ENCODE assay signal across 11 cellular contexts in the genomic region with DNA sequence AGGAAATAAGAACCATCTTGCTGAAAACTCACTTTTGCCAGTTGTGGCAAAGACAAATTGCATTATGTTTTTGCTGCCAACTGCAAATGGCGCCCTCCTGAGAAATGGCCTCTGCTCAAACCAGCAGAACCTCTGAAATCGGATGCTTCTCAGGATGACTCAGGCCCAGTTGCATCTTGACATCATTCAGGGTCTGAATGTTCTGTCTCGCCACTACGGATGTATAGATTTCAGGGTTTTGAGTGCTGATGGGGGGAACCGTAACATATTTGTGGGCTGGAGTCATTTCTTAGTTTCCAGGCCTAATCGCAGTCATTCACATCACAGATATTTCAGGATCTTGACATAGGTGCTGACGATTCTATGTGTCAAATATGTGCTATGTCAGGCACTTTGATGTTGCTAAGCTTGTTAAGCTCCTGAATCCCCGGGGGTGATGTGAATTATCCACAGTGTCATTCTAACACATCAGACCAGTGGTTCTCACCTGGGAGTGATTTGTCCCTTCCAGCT.
A peak's percentile ranks its signal among the peaks of the same experiment; 100 is the strongest.
DNase-seq lines count a peak whose midpoint lies in the region; ATAC-seq and TF ChIP-seq lines count a peak whose summit lies in the region.
"Had no signal": no experiment of that assay in that cellular context is flagged by ENCODE, and none has a peak within 500 bp of the region (broad histone marks: within the 10 kb centered on the region; RNA-seq: fewer than 3 reads in every experiment).

No MANE protein-coding gene starts in this region.

- H3K4me3 ChIP-seq in KMS-11 (IDR thresholded peaks at IDR 0.05; ENCODE audit: insufficient read depth, low read depth, low read length): no peak overlapping the region
- no peak overlapping the region for H3K4me3 ChIP-seq in right lobe of liver
- H3K4me3 ChIP-seq in effector memory CD4-positive, alpha-beta T cell (ENCODE audit: insufficient read depth, low read depth, low read length, poor library complexity, severe bottlenecking): no peak overlapping the region
- H3K4me3 ChIP-seq: transverse colon had no signal

- no peaks in the 10 kb centered on the region for H3K27me3 Mint-ChIP-seq in activated naive CD4-positive, alpha-beta T cell treated with anti-CD3 and anti-CD28 coated beads, Interleukin-2, amount 10 ng/mL, durations not matched to agents 7 days and 5 days

- H3K36me3 Mint-ChIP-seq in activated naive CD4-positive, alpha-beta T cell treated with anti-CD3 and anti-CD28 coated beads, Interleukin-2, amount 10 ng/mL, durations not matched to agents 7 days and 5 days: no peaks in the 10 kb centered on the region

- no peaks in the 10 kb centered on the region for H3K36me3 ChIP-seq in KMS-11 (ENCODE audit: insufficient read depth)
- no peaks in the 10 kb centered on the region for H3K36me3 ChIP-seq in right lobe of liver
- H3K36me3 ChIP-seq in effector memory CD4-positive, alpha-beta T cell (ENCODE audit: control insufficient read depth, insufficient read depth, low read length): no peaks in the 10 kb centered on the region
- H3K36me3 ChIP-seq: transverse colon had no signal

- no peak for TF ChIP-seq POLR2A in right lobe of liver (IDR thresholded peaks at IDR 0.05)

- peak overlapping the region; percentile 35; the same call in 1 of the 2 replicates for H3K4me2 ChIP-seq in KMS-11

- H3K9ac ChIP-seq in KMS-11: peak overlapping the region; percentile 33; the same call in 1 of the 2 replicates

- no peak overlapping the region for H3K27ac Mint-ChIP-seq in activated naive CD4-positive, alpha-beta T cell treated with anti-CD3 and anti-CD28 coated beads, Interleukin-2, amount 10 ng/mL, durations not matched to agents 7 days and 5 days

- peak overlapping the region; percentile 7; the same call in 1 of the 2 replicates for H2AFZ ChIP-seq in KMS-11 (ENCODE audit: low read depth)

- H3K9me3 ChIP-seq in right lobe of liver: no peaks in the 10 kb centered on the region
- H3K9me3 ChIP-seq in effector memory CD4-positive, alpha-beta T cell (ENCODE audit: control insufficient read depth, low read length): no peaks in the 10 kb centered on the region
- H3K9me3 ChIP-seq: transverse colon had no signal

- H4K20me1 ChIP-seq in KMS-11 (ENCODE audit: insufficient read depth): no peaks in the 10 kb centered on the region

- WGBS in right lobe of liver (ENCODE audit: insufficient coverage, low coverage, low lambda C conversion rate, missing lambda C conversion rate): 17% methylated on average over 2 of the region's 8 CpGs

- CTCF ChIA-PET in activated naive CD4-positive, alpha-beta T cell treated with anti-CD3 and anti-CD28 coated beads, Interleukin-2, amount 10 ng/mL, durations not matched to agents 7 days and 5 days (lab: Charles Lee): no interaction called here

- H3K4me1 ChIP-seq in KMS-11 (ENCODE audit: low read depth, poor library complexity, severe bottlenecking) (peaks cover 23% of the 10 kb centered on the region), right lobe of liver (no peaks in the 10 kb centered on the region)
- H3K4me1 ChIP-seq in effector memory CD4-positive, alpha-beta T cell (ENCODE audit: control insufficient read depth, insufficient read depth, low read length, poor library complexity, severe bottlenecking): no peaks in the 10 kb centered on the region
- H3K4me1 ChIP-seq: transverse colon had no signal

- ATAC-seq in right lobe of liver: no peak

- no peaks in the 10 kb centered on the region for H3K9me3 Mint-ChIP-seq in activated naive CD4-positive, alpha-beta T cell treated with anti-CD3 and anti-CD28 coated beads, Interleukin-2, amount 10 ng/mL, durations not matched to agents 7 days and 5 days

- intact Hi-C loops in right lobe of liver (cut with DNase I): no loop called here

- H3K4me1 Mint-ChIP-seq in activated naive CD4-positive, alpha-beta T cell treated with anti-CD3 and anti-CD28 coated beads, Interleukin-2, amount 10 ng/mL, durations not matched to agents 7 days and 5 days: peaks cover 4% of the 10 kb centered on the region

- TF ChIP-seq CTCF in KMS-11 (conservative IDR thresholded peaks at IDR 0.05; ENCODE audit: low read depth, low read length): peak; percentile 36; the same call in 1 of the 2 replicates
- TF ChIP-seq CTCF in right lobe of liver (IDR thresholded peaks at IDR 0.05): no peak

- H3K27ac ChIP-seq in KMS-11 (peak overlapping the region; percentile 84), right lobe of liver (no peak overlapping the region)
- H3K27ac ChIP-seq in effector memory CD4-positive, alpha-beta T cell (ENCODE audit: insufficient read depth, low read length, poor library complexity, severe bottlenecking): no peak overlapping the region
- H3K27ac ChIP-seq: transverse colon had no signal

- H3K27me3 ChIP-seq in KMS-11 (ENCODE audit: insufficient read depth, low read depth) (no peaks in the 10 kb centered on the region), right lobe of liver (no peaks in the 10 kb centered on the region)
- H3K27me3 ChIP-seq in effector memory CD4-positive, alpha-beta T cell (replicated peaks; ENCODE audit: control insufficient read depth, insufficient read depth, low read length, poor library complexity, severe bottlenecking): no peaks in the 10 kb centered on the region
- H3K27me3 ChIP-seq: transverse colon had no signal

- H3K79me2 ChIP-seq in KMS-11 (ENCODE audit: insufficient read depth, low read depth): no peaks in the 10 kb centered on the region

- DNase-seq in activated naive CD4-positive, alpha-beta T cell treated with Interleukin-2 at 50 U/mL for 16 hours: peak; percentile 32
- no peak for DNase-seq in activated naive CD4-positive, alpha-beta T cell treated with anti-CD3 and anti-CD28 coated beads, Interleukin-2, amount 10 ng/mL, durations not matched to agents 7 days and 5 days
- DNase-seq in dermis blood vessel endothelial cell (peak; percentile 17), HuH-7 (ENCODE audit: low spot score) (no peak), right lobe of liver (no peak)
- peak; percentile 15 to 30 for DNase-seq in stimulated activated CD8-positive, alpha-beta memory T cell treated with anti-CD3 and anti-CD28 coated beads, Interleukin-2, amount 100 ng/mL, for 48 hours (ENCODE audit: low read depth in 2 of 2)
- no peak for DNase-seq in effector memory CD4-positive, alpha-beta T cell
- DNase-seq: NCI-H1092 treated with DMSO at 0.1 percent for 48 hours, nucleus accumbens, transverse colon had no signal

- no peak overlapping the region for H3K4me3 Mint-ChIP-seq in activated naive CD4-positive, alpha-beta T cell treated with anti-CD3 and anti-CD28 coated beads, Interleukin-2, amount 10 ng/mL, durations not matched to agents 7 days and 5 days

Comparison
In these comparisons a context has a peak if more than half of its experiments do, and no peak if none do; other contexts are left out.
1. DNase-seq: peak in activated naive CD4-positive, alpha-beta T cell treated with Interleukin-2 at 50 U/mL for 16 hours (single experiment), dermis blood vessel endothelial cell (single experiment) and stimulated activated CD8-positive, alpha-beta memory T cell treated with anti-CD3 and anti-CD28 coated beads, Interleukin-2, amount 100 ng/mL, for 48 hours (2 of 2); none in activated naive CD4-positive, alpha-beta T cell treated with anti-CD3 and anti-CD28 coated beads, Interleukin-2, amount 10 ng/mL, durations not matched to agents 7 days and 5 days (single experiment), HuH-7 (single experiment), right lobe of liver (0 of 3) and effector memory CD4-positive, alpha-beta T cell (0 of 3).